In the genomic region with DNA sequence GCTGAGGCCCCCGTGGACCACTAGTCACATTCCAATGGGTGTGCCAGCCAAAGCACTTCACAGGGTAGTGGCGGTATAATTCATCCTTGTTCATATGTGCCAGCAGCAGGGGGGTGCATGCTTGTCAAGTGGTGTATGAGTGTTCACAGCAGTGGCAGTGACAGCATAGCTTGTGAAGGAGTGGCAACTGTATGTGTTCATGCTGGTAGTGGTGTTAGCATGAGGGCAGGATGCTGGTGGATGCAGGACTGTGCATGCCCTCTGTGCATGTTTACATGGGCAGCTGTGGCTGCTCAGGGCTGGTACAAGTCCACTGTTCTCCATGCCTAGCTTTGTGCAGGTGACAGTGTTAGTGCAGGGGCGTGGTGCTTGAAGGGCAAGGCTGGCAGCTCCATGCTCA, we compare ENCODE assay signal across 27 cellular contexts.
"Had no signal": no experiment of that assay in that cellular context is flagged by ENCODE, and none has a peak within 500 bp of the region (broad histone marks: within the 10 kb centered on the region; RNA-seq: fewer than 3 reads in every experiment).

No MANE protein-coding gene starts in this region.

- H3K27me3 ChIP-seq: colonic mucosa, gastrocnemius medialis, left lung, right atrium auricular region, stomach, thyroid gland had no signal

- H3K27ac Mint-ChIP-seq: dendritic cell treated with granulocyte-macrophage colony-stimulating factor and Interleukin-4, amounts not matched to agents 40 ng/mL and 50 ng/mL, for 4 days; endodermal cell; mesothelial cell of epicardium; natural killer cell treated with Interleukin-12 subunit alpha and Interleukin-12 subunit beta and Interleukin-15 and Interleukin-18, amount 100 ng/mL, for 72 hours; stimulated activated naive B cell treated with anti-CD40 and anti-IgM and Interleukin-4, amounts not matched to agents 10 μg/mL and 1 μg/mL and 100 μg/mL, for 72 hours; type B pancreatic cell had no signal

- H3K36me3 Mint-ChIP-seq: type B pancreatic cell had no signal

- DNase-seq: colonic mucosa; effector CD8-positive, alpha-beta T cell; endodermal cell; foreskin fibroblast; gastrocnemius medialis; head of caudate nucleus; mesenchymal stem cell; mucosa of descending colon; naive B cell; nucleus accumbens; stimulated activated CD4-positive, alpha-beta T cell treated with anti-CD3 and anti-CD28 coated beads, Interleukin-2, amount 100 ng/mL, for 24 hours; stimulated activated CD4-positive, alpha-beta T cell treated with anti-CD3 and anti-CD28 coated beads, Interleukin-4, amount 100 ng/mL, for 24 hours; stimulated activated naive B cell treated with anti-CD40 and anti-IgM and Interleukin-4, amounts not matched to agents 10 μg/mL and 1 μg/mL and 100 μg/mL, for 72 hours; stomach; thyroid gland had no signal

- H3K27ac ChIP-seq: colonic mucosa, epithelial cell of prostate, gastrocnemius medialis, left lung, prostate gland, right atrium auricular region, stomach, thyroid gland had no signal

- H3K4me3 Mint-ChIP-seq: dendritic cell treated with granulocyte-macrophage colony-stimulating factor and Interleukin-4, amounts not matched to agents 40 ng/mL and 50 ng/mL, for 4 days; endodermal cell; mesothelial cell of epicardium; natural killer cell treated with Interleukin-12 subunit alpha and Interleukin-12 subunit beta and Interleukin-15 and Interleukin-18, amount 100 ng/mL, for 72 hours; neural crest cell; stimulated activated naive B cell treated with anti-CD40 and anti-IgM and Interleukin-4, amounts not matched to agents 10 μg/mL and 1 μg/mL and 100 μg/mL, for 72 hours; type B pancreatic cell had no signal

- ATAC-seq: esophagus mucosa; gastrocnemius medialis; left lung; mucosa of descending colon; sciatic nerve; stimulated activated naive B cell treated with anti-CD40 and anti-IgM and Interleukin-4, amounts not matched to agents 10 μg/mL and 1 μg/mL and 100 μg/mL, for 72 hours had no signal

- H3K4me2 ChIP-seq: smooth muscle cell had no signal

- H3K27me3 Mint-ChIP-seq: dendritic cell treated with granulocyte-macrophage colony-stimulating factor and Interleukin-4, amounts not matched to agents 40 ng/mL and 50 ng/mL, for 4 days; naive B cell; stimulated activated naive B cell treated with anti-CD40 and anti-IgM and Interleukin-4, amounts not matched to agents 10 μg/mL and 1 μg/mL and 100 μg/mL, for 72 hours; type B pancreatic cell had no signal

- H3K4me3 ChIP-seq: colonic mucosa, gastrocnemius medialis, left lung, mucosa of descending colon, prostate gland, right atrium auricular region, smooth muscle cell, stomach, thyroid gland had no signal

- H3K4me1 ChIP-seq: colonic mucosa, gastrocnemius medialis, left lung, prostate gland, right atrium auricular region, stomach, thyroid gland had no signal

- H3K4me1 Mint-ChIP-seq: mesothelial cell of epicardium, neural crest cell had no signal

- H3K36me3 ChIP-seq: colonic mucosa, gastrocnemius medialis, left lung, prostate gland, right atrium auricular region, stomach, thyroid gland had no signal

- H3K9me3 ChIP-seq: colonic mucosa, gastrocnemius medialis, mucosa of descending colon, prostate gland, thyroid gland had no signal
